35 cellular contexts compared by ENCODE assay signal in genomic region chr6:45757443-45758121, GRCh38.
DNase-seq lines count a peak whose midpoint lies in the region; FAIRE-seq and TF ChIP-seq lines count a peak whose summit lies in the region.
"Had no signal": no experiment of that assay in that cellular context is flagged by ENCODE, and none has a peak within 500 bp of the region (broad histone marks: within the 10 kb centered on the region; RNA-seq: fewer than 3 reads in every experiment).

No MANE protein-coding gene starts in this region.

- peak; percentile 56 for DNase-seq in GM03348 (ENCODE audit: low spot score)
- DNase-seq in SK-N-MC (ENCODE audit: low read depth, low spot score), result peak; percentile 80
- DNase-seq in fibroblast of mammary gland (ENCODE audit: low read depth), result peak; percentile 37
- peak; percentile 15 for DNase-seq in testis
- DNase-seq in GM20000 (ENCODE audit: low spot score), result no peak
- DNase-seq in GM12892 (ENCODE audit: insufficient read length), result no peak
- DNase-seq in SW 1271 (lab: John Stamatoyannopoulos, UW), result no peak
- DNase-seq: activated CD4-positive, alpha-beta T cell treated with anti-CD3 and anti-CD28 coated beads, Interleukin-2, amount 50 U/mL, for 4 hours; activated CD4-positive, CD25-positive, alpha-beta regulatory T cell; activated CD8-positive, alpha-beta memory T cell treated with anti-CD3 and anti-CD28 coated beads, Interleukin-2, amount 10 ng/mL, durations not matched to agents 7 days and 5 days; activated naive CD4-positive, alpha-beta T cell treated with anti-CD3 and anti-CD28 coated beads for 36 hours; adrenal gland; body of pancreas; Calu3; cerebellar nuclear complex; DMS79; dorsolateral prefrontal cortex; GDM1; GOT3; islet precursor cell; midbrain; naive thymus-derived CD4-positive, alpha-beta T cell; NCI-H1092; NCI-H1694; NCI-H446 treated with DMSO at 0.1 percent for 48 hours; NCI-H82; Peyer's patch; sigmoid colon; stimulated activated CD4-positive, alpha-beta T cell treated with anti-CD3 and anti-CD28 coated beads, Interleukin-12 subunit alpha, Interleukin-12 subunit beta, amount 100 ng/mL, for 4 hours; stimulated activated CD4-positive, alpha-beta T cell treated with anti-CD3 and anti-CD28 coated beads, Interleukin-2, amount 100 ng/mL, for 48 hours; stomach; tibial artery had no signal

- peaks cover 11% of the 10 kb centered on the region for H3K4me1 ChIP-seq in testis
- H3K4me1 ChIP-seq: adrenal gland, body of pancreas, Peyer's patch, stomach, tibial artery had no signal

- peak overlapping the region; percentile 49 for H3K9ac ChIP-seq in SK-N-MC (ENCODE audit: insufficient read length)

- no peaks in the 10 kb centered on the region for H3K9me3 ChIP-seq in SK-N-MC (ENCODE audit: low read depth, low read length)
- no peaks in the 10 kb centered on the region for H3K9me3 ChIP-seq in testis
- H3K9me3 ChIP-seq: adrenal gland, body of pancreas, Peyer's patch, sigmoid colon, stomach, tibial artery had no signal

- WGBS in testis, 2 donors, result 73 to 75% methylated on average over 3 of the region's 3 CpGs

- H3K4me3 ChIP-seq in SK-N-MC (peak overlapping the region; percentile 74), fibroblast of mammary gland (ENCODE audit: control insufficient read depth, low read depth, low read length) (no peak overlapping the region), testis (no peak overlapping the region)
- H3K4me3 ChIP-seq: adrenal gland, body of pancreas, dorsolateral prefrontal cortex, Peyer's patch, sigmoid colon, stomach, tibial artery had no signal

- no peak for FAIRE-seq in GM12892 (lab: Jason Lieb, UNC)
- FAIRE-seq: endothelial cell of umbilical vein, HTR-8/SVneo, TTC549 had no signal

- TF ChIP-seq CTCF in fibroblast of mammary gland (conservative IDR thresholded peaks at IDR 0.05; ENCODE audit: control insufficient read depth, insufficient read depth, low read depth, low read length), result no peak
- no peak for TF ChIP-seq CTCF in testis (IDR thresholded peaks at IDR 0.05)
- TF ChIP-seq CTCF in GM20000 (IDR thresholded peaks at IDR 0.05; ENCODE audit: extremely low read depth, missing control alignments), result no peak

- H3K27ac ChIP-seq in SK-N-MC, result peak overlapping the region; percentile 97
- peak overlapping the region in 1 of 2 donors; percentile 23 for H3K27ac ChIP-seq in testis
- H3K27ac ChIP-seq: adrenal gland, body of pancreas, dorsolateral prefrontal cortex, Peyer's patch, sigmoid colon, stomach, tibial artery had no signal

- intact Hi-C loops in testis (cut with DNase I; ENCODE audit: low total_unique reads), result no loop called here

- H3K27me3 ChIP-seq in testis, result no peaks in the 10 kb centered on the region
- H3K27me3 ChIP-seq: adrenal gland, body of pancreas, Peyer's patch, sigmoid colon, tibial artery had no signal

- no peaks in the 10 kb centered on the region for H3K36me3 ChIP-seq in SK-N-MC (ENCODE audit: insufficient read depth, low read length)
- no peaks in the 10 kb centered on the region for H3K36me3 ChIP-seq in testis (ENCODE audit: low read depth, missing control alignments)
- H3K36me3 ChIP-seq: adrenal gland, Peyer's patch, sigmoid colon, stomach, tibial artery had no signal

- TF ChIP-seq POLR2A in testis (IDR thresholded peaks at IDR 0.05), result no peak
- no peak for TF ChIP-seq POLR2A in GM12892 (IDR thresholded peaks at IDR 0.05; ENCODE audit: low read depth, low read length)

Comparison
In these comparisons a context has a peak if more than half of its experiments do, and no peak if none do; other contexts are left out.
1. DNase-seq: peak in GM03348 (single experiment), SK-N-MC (single experiment), fibroblast of mammary gland (single experiment) and testis (single experiment); none in GM20000 (single experiment), GM12892 (single experiment) and SW 1271 (0 of 2).